1 cellular context compared by ENCODE assay signal in the genomic region with DNA sequence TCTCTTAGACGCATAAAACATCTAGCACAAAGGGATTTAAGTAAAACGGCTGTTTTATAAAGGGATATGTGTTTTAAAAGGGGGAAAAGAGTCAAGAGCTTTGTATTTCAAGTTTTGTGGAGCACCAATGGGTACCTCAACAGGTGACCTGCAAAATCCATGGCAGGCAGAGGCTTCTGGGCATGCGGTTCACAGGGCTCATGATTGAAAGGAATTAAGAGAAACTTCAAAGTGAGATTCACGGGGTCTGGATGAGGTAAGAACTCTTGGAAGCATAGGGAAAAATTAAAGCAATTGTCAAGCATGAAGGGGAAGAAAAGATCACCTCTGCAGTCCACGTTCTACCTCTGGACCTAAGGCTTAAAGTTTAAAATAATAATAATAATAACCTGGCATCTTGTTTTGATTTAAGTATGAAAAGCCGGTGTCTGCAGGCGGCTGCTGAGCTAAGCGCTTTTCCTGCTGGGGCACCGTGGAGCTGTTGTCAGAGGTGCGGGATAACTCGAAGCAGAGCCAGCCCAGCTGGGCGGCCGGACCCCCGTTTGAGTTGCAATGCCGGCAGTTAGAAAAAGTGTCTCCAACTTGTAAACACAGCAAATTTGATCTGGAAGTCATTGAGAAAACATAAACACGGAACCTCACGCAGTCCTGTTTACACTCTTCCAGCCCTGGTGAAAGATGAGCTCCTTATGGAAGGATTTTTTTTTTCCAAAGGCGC.
TF ChIP-seq lines count a peak whose summit lies in the region.

No MANE protein-coding gene starts in this region.

TF ChIP-seq in endothelial cell of umbilical vein, 7 proteins besides CTCF, POLR2A, EP300 and RAD21 (continued from another document):
- TF ChIP-seq FOS (IDR thresholded peaks at IDR 0.05; ENCODE audit: borderline replicate concordance, insufficient read depth, low read length) (no peak), JUN (IDR thresholded peaks at IDR 0.05; ENCODE audit: borderline replicate concordance, insufficient read depth, insufficient read length, low read depth) (no peak), MYC (IDR thresholded peaks at IDR 0.05; ENCODE audit: low read depth, low read length) (no peak), GATA2 (IDR thresholded peaks at IDR 0.05; ENCODE audit: insufficient read depth, insufficient read length, low read depth, low read length) (no peak), EZH2 (IDR thresholded peaks at IDR 0.05; ENCODE audit: borderline replicate concordance, low read depth, low read length, severe bottlenecking) (no peak)
